In genomic region chr1:207309775-207310273, GRCh38 we compare ENCODE assay signal across 8 cellular contexts. TPM values are rescaled to one million over a fixed set of nuclear protein-coding genes. Genes with fewer than 3 reads are reported as not detected.
DNase-seq lines count a peak whose midpoint lies in the region; ATAC-seq and TF ChIP-seq lines count a peak whose summit lies in the region.

No MANE protein-coding gene starts in this region.

- no peak for ATAC-seq in HG02973 (IDR thresholded peaks at IDR 0.05; ENCODE audit: unreplicated experiment)
- ATAC-seq in GM21723 (IDR thresholded peaks at IDR 0.05; ENCODE audit: unreplicated experiment): no peak

- no peak for TF ChIP-seq CTCF in HFF-Myc (IDR thresholded peaks at IDR 0.05; ENCODE audit: low read depth, low read length, missing control alignments)

- H3K4me3 ChIP-seq in HFF-Myc (replicated peaks; ENCODE audit: low read depth, low read length): no peak overlapping the region
- H3K4me3 ChIP-seq in skeletal muscle cell (ENCODE audit: low read depth, low read length): no peak overlapping the region

- intact Hi-C loops in posterior vena cava (cut with DNase I): no loop called here

- peak; percentile 70 for DNase-seq in AG08395 (ENCODE audit: low spot score)
- peak; percentile 46 for DNase-seq in HFF-Myc (ENCODE audit: extremely low read depth, low read depth)
- peak; percentile 43 for DNase-seq in T1000 (lab: John Stamatoyannopoulos, UW)
- peak; percentile 91 for DNase-seq in glomerular visceral epithelial cell (ENCODE audit: extremely low spot score)
- peak; percentile 67 for DNase-seq in skeletal muscle cell (ENCODE audit: low read depth)
- no peak for DNase-seq in posterior vena cava (ENCODE audit: low spot score)

RNA-seq across cellular contexts. Expression of gene CD55, which starts 11.7 kb away (rescaled TPM):
- total RNA-seq in posterior vena cava: 10 to 100 TPM; 52.7 to 53.2 TPM
